14 cellular contexts compared by ENCODE assay signal in genomic region chr1:9612871-9613624, GRCh38. TPM values are rescaled to one million over a fixed set of nuclear protein-coding genes. Genes with fewer than 3 reads are reported as not detected.
DNase-seq lines count a peak whose midpoint lies in the region; ATAC-seq and TF ChIP-seq lines count a peak whose summit lies in the region.
"Had no signal": no experiment of that assay in that cellular context is flagged by ENCODE, and none has a peak within 500 bp of the region (broad histone marks: within the 10 kb centered on the region; RNA-seq: fewer than 3 reads in every experiment).

No MANE protein-coding gene starts in this region.

- H3K27ac ChIP-seq in right cardiac atrium (ENCODE audit: low read length) (no peak overlapping the region), neuronal stem cell (replicated peaks; ENCODE audit: low read length) (no peak overlapping the region), upper lobe of right lung (no peak overlapping the region)
- H3K27ac ChIP-seq: GM23248 had no signal

- no peak overlapping the region for H3K23ac ChIP-seq in neuronal stem cell (ENCODE audit: low read depth, low read length, poor library complexity)

- H2BK12ac ChIP-seq in neuronal stem cell (ENCODE audit: low read length) = no peak overlapping the region

- no peak overlapping the region for H4K8ac ChIP-seq in neuronal stem cell (ENCODE audit: low read depth, low read length)

- no peak for TF ChIP-seq CTCF in upper lobe of right lung (IDR thresholded peaks at IDR 0.05)

- no peak for ATAC-seq in right cardiac atrium
- ATAC-seq in left ventricle myocardium superior = no peak
- ATAC-seq in esophagus mucosa = peak; percentile 6
- ATAC-seq in upper lobe of right lung = no peak
- ATAC-seq in HG03039 (IDR thresholded peaks at IDR 0.05; ENCODE audit: unreplicated experiment) = no peak
- ATAC-seq in HG02642 (IDR thresholded peaks at IDR 0.05; ENCODE audit: poor library complexity, unreplicated experiment) = no peak

- H3K4me1 ChIP-seq in right cardiac atrium (ENCODE audit: control insufficient read depth, insufficient read depth, low read length) = no peaks in the 10 kb centered on the region
- H3K4me1 ChIP-seq in neuronal stem cell (ENCODE audit: control insufficient read depth in 2 of 2, insufficient read depth in 1 of 2, low read depth in 1 of 2, low read length in 2 of 2) = no peaks in the 10 kb centered on the region
- no peaks in the 10 kb centered on the region for H3K4me1 ChIP-seq in upper lobe of right lung

- DNase-seq in right cardiac atrium (peak in 2 of 3 donors; percentile 33 to 59), left ventricle myocardium superior (no peak), neuronal stem cell (ENCODE audit: low spot score) (no peak), upper lobe of right lung (peak; percentile 51), RKO (ENCODE audit: low spot score) (no peak)
- DNase-seq: ACHN; C1 segment of cervical spinal cord; Calu3; CD4-positive, alpha-beta T cell; DMS 273 treated with DMSO at 0.1 percent for 48 hours; GM23248 had no signal

- H2BK120ac ChIP-seq in neuronal stem cell (ENCODE audit: low read depth, low read length) = no peak overlapping the region

- H3K4me3 ChIP-seq in right cardiac atrium (ENCODE audit: low read length) = no peak overlapping the region
- no peak overlapping the region for H3K4me3 ChIP-seq in neuronal stem cell (ENCODE audit: low read length in 2 of 2)
- no peak overlapping the region for H3K4me3 ChIP-seq in upper lobe of right lung
- H3K4me3 ChIP-seq: GM23248 had no signal

- no peak overlapping the region for H2AK5ac ChIP-seq in neuronal stem cell (ENCODE audit: low read depth, low read length)

- H3K4ac ChIP-seq in neuronal stem cell (ENCODE audit: low read length) = no peak overlapping the region

- H2BK15ac ChIP-seq in neuronal stem cell (ENCODE audit: low read length) = no peak overlapping the region

- no peak overlapping the region for H3K4me2 ChIP-seq in neuronal stem cell (ENCODE audit: insufficient read depth, low read length, poor library complexity, severe bottlenecking)

- intact Hi-C loops in right cardiac atrium (cut with DNase I) (no loop called here), left ventricle myocardium superior (cut with micrococcal nuclease) (no loop called here), upper lobe of right lung (cut with DNase I) (no loop called here)

- H3K79me1 ChIP-seq in neuronal stem cell (ENCODE audit: low read depth, low read length) = peaks cover 2% of the 10 kb centered on the region

- H4K91ac ChIP-seq in neuronal stem cell (ENCODE audit: low read depth, low read length, poor library complexity) = no peak overlapping the region

- H3K27me3 ChIP-seq in right cardiac atrium (ENCODE audit: control insufficient read depth, insufficient read depth) = no peaks in the 10 kb centered on the region
- no peaks in the 10 kb centered on the region for H3K27me3 ChIP-seq in neuronal stem cell (ENCODE audit: control insufficient read depth in 3 of 3, insufficient read depth in 3 of 3, low read depth in 1 of 3, low read length in 3 of 3)
- H3K27me3 ChIP-seq in upper lobe of right lung = no peaks in the 10 kb centered on the region

- no peak overlapping the region for H3K14ac ChIP-seq in neuronal stem cell (ENCODE audit: low read length)

- H3K36me3 ChIP-seq in neuronal stem cell (replicated peaks in 1 of 2; ENCODE audit: control insufficient read depth in 2 of 2, insufficient read depth in 2 of 2, low read length in 2 of 2) (peaks cover 30 to 59% of the 10 kb centered on the region in 2 donors), upper lobe of right lung (peaks cover 11% of the 10 kb centered on the region)

- 91% methylated on average over 20 of the region's 20 CpGs for WGBS in right cardiac atrium
- no CpG with 5 or more reads among the region's 20 CpGs for WGBS in neuronal stem cell (ENCODE audit: extremely low coverage in 2 of 2, insufficient read length in 2 of 2, insufficient replicate concordance in 1 of 2), 2 donors

- H2BK5ac ChIP-seq in neuronal stem cell (ENCODE audit: low read length) = no peak overlapping the region

- H3K9me3 ChIP-seq in right cardiac atrium (ENCODE audit: control insufficient read depth, low read length) (no peaks in the 10 kb centered on the region), neuronal stem cell (replicated peaks in 1 of 2; ENCODE audit: control insufficient read depth in 2 of 2, insufficient read depth in 1 of 2, low read depth in 1 of 2, low read length in 2 of 2) (no peaks in the 10 kb centered on the region), upper lobe of right lung (no peaks in the 10 kb centered on the region)

- H3K9ac ChIP-seq in neuronal stem cell (ENCODE audit: low read depth, low read length, poor library complexity) = peak overlapping the region; percentile 55
- H3K9ac ChIP-seq: GM23248 had no signal

- no peak overlapping the region for H3K18ac ChIP-seq in neuronal stem cell (ENCODE audit: low read length)

- H2AFZ ChIP-seq in neuronal stem cell (ENCODE audit: low read length) = no peak overlapping the region
- H2AFZ ChIP-seq: GM23248 had no signal

RNA-seq across cellular contexts. Expression of gene TMEM201, which starts 24.3 kb away (rescaled TPM):
- total RNA-seq in right cardiac atrium = 10 to 100 TPM; 18.4 to 23.3 (median 21.1) TPM
- 14.5 TPM for polyA plus RNA-seq in right cardiac atrium
- total RNA-seq in left ventricle myocardium superior = 20.8 TPM
- total RNA-seq in esophagus mucosa = 7.7 TPM
- 14.4 TPM for polyA plus RNA-seq in neuronal stem cell (2013, experiment 1 of 2)
- 13.9 TPM for polyA plus RNA-seq in neuronal stem cell (2013, experiment 2 of 2)
- 8.5 TPM for total RNA-seq in upper lobe of right lung

RNA-seq across cellular contexts. Expression of gene PIK3CD, which starts 38.5 kb away (rescaled TPM):
- total RNA-seq in right cardiac atrium (1 to 10 TPM; 3.8 to 5.9 (median 4.5) TPM), left ventricle myocardium superior (3.4 TPM), esophagus mucosa (6.2 TPM), upper lobe of right lung (18.2 TPM)
- polyA plus RNA-seq in right cardiac atrium = 3.0 TPM
- polyA plus RNA-seq in neuronal stem cell (2013, experiment 1 of 2) = 5.9 TPM
- polyA plus RNA-seq in neuronal stem cell (2013, experiment 2 of 2) = 6.2 TPM

Comparison
In these comparisons a context has a peak if more than half of its experiments do, and no peak if none do; other contexts are left out.
1. DNase-seq: peak in right cardiac atrium (2 of 3) and upper lobe of right lung (single experiment); none in left ventricle myocardium superior (single experiment), neuronal stem cell (single experiment) and RKO (single experiment).